ENCODE assay signal across 8 cellular contexts in genomic region chr16:1308036-1308976, GRCh38. TPM values are rescaled to one million over a fixed set of nuclear protein-coding genes. Genes with fewer than 3 reads are reported as not detected.
DNase-seq lines count a peak whose midpoint lies in the region.

No MANE protein-coding gene starts in this region.

- peak; percentile 57 for DNase-seq in ELF-1 (ENCODE audit: low read depth, low spot score)
- no peak for DNase-seq in GM23248
- peak; percentile 40 for DNase-seq in NCI-H460 (ENCODE audit: extremely low read depth, low read depth)
- DNase-seq in caudate nucleus (lab: John Stamatoyannopoulos, UW), result no peak
- no peak for DNase-seq in hippocampal formation (lab: John Stamatoyannopoulos, UW)
- no peak for DNase-seq in posterior cingulate gyrus
- no peak for DNase-seq in globus pallidus (ENCODE audit: low spot score)

- H3F3A ChIP-seq in GM23248 (ENCODE audit: insufficient read depth), result peaks cover 12% of the 10 kb centered on the region; the same call in 1 of the 2 replicates

- H3K4me1 ChIP-seq in GM23248 (ENCODE audit: insufficient read depth) (peaks cover 16% of the 10 kb centered on the region), muscle layer of colon (ENCODE audit: insufficient read depth, low read length) (peaks cover 30% of the 10 kb centered on the region)

- WGBS in GM23248 (ENCODE audit: low coverage in 1 of 2, low lambda C conversion rate in 2 of 2, missing lambda C conversion rate in 2 of 2), 2 experiments, result 0 to 5% methylated on average over 4 to 39 of the region's 43 CpGs

- peak overlapping the region; percentile 99 for H3K9ac ChIP-seq in GM23248
- no peak overlapping the region for H3K9ac ChIP-seq in muscle layer of colon (ENCODE audit: low read length)

- H3K4me3 ChIP-seq in GM23248 (peak overlapping the region; percentile 83), muscle layer of colon (ENCODE audit: low read depth in 1 of 2, low read length in 2 of 2) (peak overlapping the region; percentile 24 to 47)

- H3K36me3 ChIP-seq in GM23248 (ENCODE audit: low read depth) (no peaks in the 10 kb centered on the region), muscle layer of colon (ENCODE audit: insufficient read depth, low read length) (no peaks in the 10 kb centered on the region)

- H3K27ac ChIP-seq in GM23248, result peak overlapping the region; percentile 98
- peak overlapping the region; percentile 99 for H3K27ac ChIP-seq in caudate nucleus (ENCODE audit: low read depth, low read length)
- peak overlapping the region; percentile 93 for H3K27ac ChIP-seq in muscle layer of colon (ENCODE audit: low read depth, low read length)

- peaks cover 21% of the 10 kb centered on the region for H4K20me1 ChIP-seq in GM23248 (ENCODE audit: insufficient read depth)

- H3K9me2 ChIP-seq in GM23248 (ENCODE audit: insufficient read depth), result no peaks in the 10 kb centered on the region

- in situ Hi-C loops in GM23248 (cut with MboI), result no loop called here

- H2AFZ ChIP-seq in GM23248, result peak overlapping the region; percentile 52

- no peak overlapping the region for H3K4me2 ChIP-seq in GM23248 (ENCODE audit: unreplicated experiment)

- H3K27me3 ChIP-seq in GM23248 (replicated peaks; ENCODE audit: insufficient read depth) (no peaks in the 10 kb centered on the region), muscle layer of colon (ENCODE audit: control insufficient read depth in 1 of 2, insufficient read depth in 2 of 2, low read length in 2 of 2) (no peaks in the 10 kb centered on the region)

- H3K79me2 ChIP-seq in GM23248 (ENCODE audit: insufficient read depth), result peaks cover 34% of the 10 kb centered on the region

- H3K9me3 ChIP-seq in GM23248 (ENCODE audit: low read depth) (no peaks in the 10 kb centered on the region), muscle layer of colon (ENCODE audit: low read length) (no peaks in the 10 kb centered on the region)

- intact Hi-C loops in posterior cingulate gyrus (cut with DNase I), result loop anchor here (10.0 kb wide), 1 partner anchor 96 kb away; no protein-coding TSS in a partner anchor

RNA-seq across cellular contexts. Expression of gene UBE2I, which starts 1.1 kb away (rescaled TPM):
- total RNA-seq in GM23248 (2014; rRNA removed; shearing (Covaris generic)), result 46.5 and 77.7 TPM in 2 replicates
- 133 and 134 TPM in 2 replicates for polyA plus RNA-seq in GM23248 (2016; fragmentation: Nextera tagmentation; extraction: Ambion mirVana)
- 90.5 and 120 TPM in 2 replicates for total RNA-seq in NCI-H460 (2014; rRNA removed; shearing (Covaris generic))
- 36.3 and 50.2 TPM in 2 replicates for polyA plus RNA-seq in NCI-H460 (2014; cell fraction: nucleus; rRNA removed)

RNA-seq across cellular contexts. Expression of gene BAIAP3, which starts 25.1 kb away (rescaled TPM):
- 0.13 and 0.86 TPM in 2 replicates for total RNA-seq in GM23248 (2014; rRNA removed; shearing (Covaris generic))
- 0.23 and 0.24 TPM in 2 replicates for polyA plus RNA-seq in GM23248 (2016; fragmentation: Nextera tagmentation; extraction: Ambion mirVana)
- total RNA-seq in NCI-H460 (2014; rRNA removed; shearing (Covaris generic)), result 0.29 and 0.89 TPM in 2 replicates
- polyA plus RNA-seq in NCI-H460 (2014; cell fraction: nucleus; rRNA removed), result 0.43 and 1.4 TPM in 2 replicates

RNA-seq across cellular contexts. Expression of gene TSR3, which starts 43.4 kb away (rescaled TPM):
- total RNA-seq in GM23248 (2014; rRNA removed; shearing (Covaris generic)), result 88.0 and 110 TPM in 2 replicates
- polyA plus RNA-seq in GM23248 (2016; fragmentation: Nextera tagmentation; extraction: Ambion mirVana), result 105 and 106 TPM in 2 replicates
- 45.4 and 50.2 TPM in 2 replicates for total RNA-seq in NCI-H460 (2014; rRNA removed; shearing (Covaris generic))
- polyA plus RNA-seq in NCI-H460 (2014; cell fraction: nucleus; rRNA removed), result 82.5 and 113 TPM in 2 replicates

RNA-seq across cellular contexts. Expression of gene GNPTG, which starts 43.4 kb away (rescaled TPM):
- 52.4 and 85.8 TPM in 2 replicates for total RNA-seq in GM23248 (2014; rRNA removed; shearing (Covaris generic))
- 99.9 and 109 TPM in 2 replicates for polyA plus RNA-seq in GM23248 (2016; fragmentation: Nextera tagmentation; extraction: Ambion mirVana)
- total RNA-seq in NCI-H460 (2014; rRNA removed; shearing (Covaris generic)), result 32.2 and 33.0 TPM in 2 replicates
- polyA plus RNA-seq in NCI-H460 (2014; cell fraction: nucleus; rRNA removed), result 54.6 and 73.9 TPM in 2 replicates

RNA-seq across cellular contexts. Expression of gene TPSD1, which starts 52.4 kb away (rescaled TPM):
- total RNA-seq in GM23248 (2014; rRNA removed; shearing (Covaris generic)), result not detected in 2 replicates
- not detected in 2 replicates for polyA plus RNA-seq in GM23248 (2016; fragmentation: Nextera tagmentation; extraction: Ambion mirVana)
- not detected in 2 replicates for total RNA-seq in NCI-H460 (2014; rRNA removed; shearing (Covaris generic))
- polyA plus RNA-seq in NCI-H460 (2014; cell fraction: nucleus; rRNA removed), result not detected in 2 replicates

Comparison
In these comparisons a context has a peak if more than half of its experiments do, and no peak if none do; other contexts are left out.
1. DNase-seq: peak in ELF-1 (single experiment) and NCI-H460 (single experiment); none in GM23248 (single experiment), caudate nucleus (0 of 61), hippocampal formation (0 of 2), posterior cingulate gyrus (0 of 10) and globus pallidus (single experiment).
2. Peak in every context shown above with its lines, with median percentiles within 50 percentile points of each other: H3K27ac ChIP-seq.